Comparison of ENCODE assay signal across 31 cellular contexts in genomic region chr4:7458066-7458425, GRCh38. TPM values are rescaled to one million over a fixed set of nuclear protein-coding genes. Genes with fewer than 3 reads are reported as not detected.
"Had no signal": no experiment of that assay in that cellular context is flagged by ENCODE, and none has a peak within 500 bp of the region (broad histone marks: within the 10 kb centered on the region; RNA-seq: fewer than 3 reads in every experiment).

No MANE protein-coding gene starts in this region.

- H3K4me3 Mint-ChIP-seq: naive thymus-derived CD8-positive, alpha-beta T cell; nephron; stimulated activated naive B cell treated with anti-CD40 and anti-IgM and Interleukin-4, amounts not matched to agents 10 μg/mL and 1 μg/mL and 100 μg/mL, for 72 hours had no signal

- H3K27ac Mint-ChIP-seq: nephron; stimulated activated naive B cell treated with anti-CD40 and anti-IgM and Interleukin-4, amounts not matched to agents 10 μg/mL and 1 μg/mL and 100 μg/mL, for 72 hours had no signal

- H3K36me3 ChIP-seq: heart right ventricle, lower lobe of right lung, right atrium auricular region, right lobe of liver, stomach, thyroid gland, transverse colon, upper lobe of left lung, vagina had no signal

- H3K9me3 ChIP-seq: heart right ventricle, lower lobe of right lung, psoas muscle, right atrium auricular region, right lobe of liver, stomach, testis, thyroid gland, transverse colon, upper lobe of left lung, vagina had no signal

- H3K27me3 ChIP-seq: hepatocyte, right atrium auricular region, right lobe of liver, testis, thyroid gland, transverse colon, upper lobe of left lung, vagina had no signal

- H3K27ac ChIP-seq: heart right ventricle, hepatocyte, lower lobe of right lung, parathyroid adenoma, psoas muscle, right atrium auricular region, right lobe of liver, stomach, testis, thyroid gland, transverse colon, upper lobe of left lung, vagina had no signal

- ATAC-seq: heart right ventricle; naive thymus-derived CD8-positive, alpha-beta T cell; psoas muscle; right lobe of liver; stimulated activated naive B cell treated with anti-CD40 and anti-IgM and Interleukin-4, amounts not matched to agents 10 μg/mL and 1 μg/mL and 100 μg/mL, for 72 hours; stimulated activated naive CD8-positive, alpha-beta T cell treated with anti-CD3 and anti-CD28 coated beads, Interleukin-15, Interleukin-2, amounts not matched to agents 100 U/mL and 50 U/mL, for 24 hours had no signal

- H3K9me3 Mint-ChIP-seq: nephron; stimulated activated naive B cell treated with anti-CD40 and anti-IgM and Interleukin-4, amounts not matched to agents 10 μg/mL and 1 μg/mL and 100 μg/mL, for 72 hours had no signal

- H3K4me3 ChIP-seq: heart right ventricle, hepatocyte, lower lobe of right lung, psoas muscle, right atrium auricular region, right lobe of liver, smooth muscle cell, stomach, testis, thyroid gland, transverse colon, upper lobe of left lung, vagina had no signal

- H3K36me3 Mint-ChIP-seq: naive thymus-derived CD8-positive, alpha-beta T cell; stimulated activated naive B cell treated with anti-CD40 and anti-IgM and Interleukin-4, amounts not matched to agents 10 μg/mL and 1 μg/mL and 100 μg/mL, for 72 hours had no signal

- H3K4me1 ChIP-seq: lower lobe of right lung, parathyroid adenoma, right atrium auricular region, stomach, transverse colon, upper lobe of left lung, vagina had no signal

- DNase-seq: heart right ventricle; islet precursor cell; lower lobe of right lung; mammary epithelial cell; mesenchymal stem cell; naive thymus-derived CD8-positive, alpha-beta T cell; nucleus accumbens; psoas muscle; right lobe of liver; stimulated activated CD4-positive, alpha-beta T cell treated with anti-CD3 and anti-CD28 coated beads, Interleukin-15, amount 100 ng/mL, for 24 hours; stimulated activated CD4-positive, alpha-beta T cell treated with anti-CD3 and anti-CD28 coated beads, Interleukin-2, amount 100 ng/mL, for 24 hours; stimulated activated CD4-positive, alpha-beta T cell treated with anti-CD3 and anti-CD28 coated beads, Interleukin-4, amount 100 ng/mL, for 1 hour; stimulated activated naive B cell treated with anti-CD40 and anti-IgM and Interleukin-4, amounts not matched to agents 10 μg/mL and 1 μg/mL and 100 μg/mL, for 72 hours; stimulated activated naive CD8-positive, alpha-beta T cell treated with anti-CD3 and anti-CD28 coated beads, Interleukin-15, Interleukin-2, amounts not matched to agents 100 U/mL and 50 U/mL, for 24 hours; stomach; testis; transverse colon; upper lobe of left lung had no signal

- H3K4me1 Mint-ChIP-seq: naive thymus-derived CD8-positive, alpha-beta T cell; stimulated activated naive B cell treated with anti-CD40 and anti-IgM and Interleukin-4, amounts not matched to agents 10 μg/mL and 1 μg/mL and 100 μg/mL, for 72 hours had no signal

RNA-seq across cellular contexts. Expression of gene PSAPL1, which starts 23.3 kb away (rescaled TPM):
- total RNA-seq: kidney epithelial cell; liver; lower lobe of right lung; mucosa of gallbladder; naive thymus-derived CD8-positive, alpha-beta T cell; osteocyte; posterior vena cava; psoas muscle; right lobe of liver; skeletal muscle tissue; smooth muscle cell; thyroid gland; transverse colon; vagina had no signal
